ENCODE assay signal across 8 cellular contexts in genomic region chr1:36223373-36223995, GRCh38. TPM values are rescaled to one million over a fixed set of nuclear protein-coding genes. Genes with fewer than 3 reads are reported as not detected.
A peak's percentile ranks its signal among the peaks of the same experiment; 100 is the strongest.
DNase-seq lines count a peak whose midpoint lies in the region; ATAC-seq and TF ChIP-seq lines count a peak whose summit lies in the region.

No MANE protein-coding gene starts in this region.

- peak; percentile 27 for ATAC-seq in HG03354 (IDR thresholded peaks at IDR 0.05; ENCODE audit: poor library complexity, severe bottlenecking, unreplicated experiment)
- no peak for ATAC-seq in GM18520 (IDR thresholded peaks at IDR 0.05; ENCODE audit: unreplicated experiment)

- H3K4me1 Mint-ChIP-seq in Calu3 (ENCODE audit: low read depth, unreplicated experiment), result peaks cover 21% of the 10 kb centered on the region

- H3K4me3 ChIP-seq in colonic mucosa (peak overlapping the region; percentile 81), stomach smooth muscle (ENCODE audit: low read length in 2 of 2) (peak overlapping the region; percentile 88 to 93)

- H3K4me3 Mint-ChIP-seq in Calu3 (ENCODE audit: low read depth, unreplicated experiment), result peak overlapping the region; percentile 96

- H3K27me3 ChIP-seq in colonic mucosa, result no peaks in the 10 kb centered on the region
- no peaks in the 10 kb centered on the region for H3K27me3 ChIP-seq in stomach smooth muscle (ENCODE audit: control insufficient read depth in 1 of 2, insufficient read depth in 2 of 2, low read length in 2 of 2)

- DNase-seq in Calu3 (no peak), GM19240 (ENCODE audit: insufficient read length, low spot score) (peak; percentile 18), SW 1271 (lab: John Stamatoyannopoulos, UW) (peak; percentile 9 to 30), colonic mucosa (peak; percentile 48), medulla oblongata (ENCODE audit: extremely low spot score) (peak; percentile 68)

- no peaks in the 10 kb centered on the region for H3K27me3 Mint-ChIP-seq in Calu3 (ENCODE audit: unreplicated experiment)

- intact Hi-C loops in Calu3 (cut with micrococcal nuclease; ENCODE audit: unreplicated experiment), result loop anchor here (10.0 kb wide), 1 partner anchor 61 kb away; no protein-coding TSS in a partner anchor
- intact Hi-C loops in colonic mucosa (cut with DNase I), result no loop called here

- H3K4me1 ChIP-seq in colonic mucosa, result peaks cover 12% of the 10 kb centered on the region
- peaks cover 31% of the 10 kb centered on the region for H3K4me1 ChIP-seq in stomach smooth muscle (ENCODE audit: control insufficient read depth, insufficient read depth, low read length)

- BruUV-seq in Calu3 (replicated peaks; lab: Mats Ljungman, UMichigan), result TSS peak; percentile 98

- no peaks in the 10 kb centered on the region for H3K9me3 ChIP-seq in colonic mucosa
- H3K9me3 ChIP-seq in stomach smooth muscle (ENCODE audit: control insufficient read depth in 2 of 2, low read length in 2 of 2), result no peaks in the 10 kb centered on the region

- peaks cover 51% of the 10 kb centered on the region for H3K36me3 Mint-ChIP-seq in Calu3 (ENCODE audit: insufficient read depth, unreplicated experiment)

- no peaks in the 10 kb centered on the region for H3K9me3 Mint-ChIP-seq in Calu3 (ENCODE audit: low read depth, unreplicated experiment)

- TF ChIP-seq CTCF in Calu3 (IDR thresholded peaks at IDR 0.05; ENCODE audit: unreplicated experiment), result no peak
- TF ChIP-seq CTCF in colonic mucosa (IDR thresholded peaks at IDR 0.05), result no peak

- CTCF ChIA-PET in Calu3 (lab: Charles Lee), result interaction anchor here (1.3 to 1.7 kb wide), 4 partner anchors 25 to 74 kb away, joined by 3 to 8 read pairs (median 5); partner anchors contain the start of gene TRAPPC3

- H3K9ac ChIP-seq in colonic mucosa (ENCODE audit: low read depth in 2 of 2, low read length in 2 of 2), result peak overlapping the region; percentile 57 to 96
- H3K9ac ChIP-seq in stomach smooth muscle (ENCODE audit: low read length in 2 of 2), result peak overlapping the region; percentile 94 to 98

- peak overlapping the region; percentile 96 for H3K27ac Mint-ChIP-seq in Calu3 (ENCODE audit: unreplicated experiment)

- H3K27ac ChIP-seq in colonic mucosa (peak overlapping the region; percentile 91), stomach smooth muscle (ENCODE audit: low read length) (peak overlapping the region; percentile 99)

- H3K36me3 ChIP-seq in colonic mucosa (no peaks in the 10 kb centered on the region), stomach smooth muscle (ENCODE audit: control insufficient read depth in 2 of 2, insufficient read depth in 2 of 2, low read length in 2 of 2) (no peaks in the 10 kb centered on the region)

RNA-seq across cellular contexts. Expression of gene THRAP3, which starts 0.8 kb away (rescaled TPM):
- total RNA-seq in Calu3 (2022) (97.5 and 99.4 TPM in 2 replicates), colonic mucosa (100 to 1,000 TPM in 1 of 2 donors, 10 to 100 TPM in 1; 81.0 to 103 TPM)
